1 cellular context compared by ENCODE assay signal in the genomic region with DNA sequence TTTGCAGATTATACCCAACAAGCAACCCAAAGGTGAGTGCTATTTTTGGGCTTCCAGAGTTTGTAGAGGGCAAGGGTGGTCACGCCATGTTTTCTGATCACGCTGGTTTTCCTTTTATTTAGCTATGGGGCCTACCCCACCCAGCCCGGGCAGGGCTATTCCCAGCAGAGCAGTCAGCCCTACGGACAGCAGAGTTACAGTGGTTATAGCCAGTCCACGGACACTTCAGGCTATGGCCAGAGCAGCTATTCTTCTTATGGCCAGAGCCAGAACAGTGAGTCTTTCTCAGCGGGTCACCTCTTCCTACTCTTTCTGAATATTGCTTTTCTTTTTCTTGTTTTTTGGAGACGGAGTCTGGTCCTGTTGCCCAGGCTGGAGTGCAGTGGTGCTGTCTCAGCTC.
TF ChIP-seq lines count a peak whose summit lies in the region.

No MANE protein-coding gene starts in this region.

TF ChIP-seq in endothelial cell of umbilical vein, 7 proteins besides CTCF, POLR2A, EP300 and RAD21:
- TF ChIP-seq GATA2 (IDR thresholded peaks at IDR 0.05; ENCODE audit: insufficient read depth, insufficient read length, low read depth, low read length) (no peak), EZH2 (IDR thresholded peaks at IDR 0.05; ENCODE audit: borderline replicate concordance, low read depth, low read length, severe bottlenecking) (no peak), MYC (IDR thresholded peaks at IDR 0.05; ENCODE audit: low read depth, low read length) (no peak), JUN (IDR thresholded peaks at IDR 0.05; ENCODE audit: borderline replicate concordance, insufficient read depth, insufficient read length, low read depth) (no peak), FOS (IDR thresholded peaks at IDR 0.05; ENCODE audit: borderline replicate concordance, insufficient read depth, low read length) (no peak), POLR2AphosphoS5 (IDR thresholded peaks at IDR 0.05; ENCODE audit: insufficient read depth, low read depth, low read length) (no peak)
- TF ChIP-seq, protein P1, sequence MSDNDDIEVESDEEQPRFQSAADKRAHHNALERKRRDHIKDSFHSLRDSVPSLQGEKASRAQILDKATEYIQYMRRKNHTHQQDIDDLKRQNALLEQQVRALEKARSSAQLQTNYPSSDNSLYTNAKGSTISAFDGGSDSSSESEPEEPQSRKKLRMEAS (IDR thresholded peaks at IDR 0.05; ENCODE audit: insufficient read depth, insufficient read length), result no peak
